19 cellular contexts compared by ENCODE assay signal in genomic region chr2:33058716-33059451, GRCh38.
DNase-seq lines count a peak whose midpoint lies in the region; ATAC-seq and TF ChIP-seq lines count a peak whose summit lies in the region.
"Had no signal": no experiment of that assay in that cellular context is flagged by ENCODE, and none has a peak within 500 bp of the region (broad histone marks: within the 10 kb centered on the region; RNA-seq: fewer than 3 reads in every experiment).

No MANE protein-coding gene starts in this region.

- H3K27ac ChIP-seq in gastroesophageal sphincter (peak overlapping the region; percentile 76 to 84 (median 80)), stomach (peak overlapping the region in 3 of 5 donors; percentile 23 to 70 (median 34))
- H3K27ac ChIP-seq: 22Rv1, C4-2B, SK-N-MC had no signal

- 38 to 56% methylated on average over 8 of the region's 8 CpGs for WGBS in gastroesophageal sphincter (ENCODE audit: low coverage in 1 of 2), 2 donors
- WGBS in stomach, 5 donors, result 84 to 93% (median 91%) methylated on average over 8 of the region's 8 CpGs

- H3K4me3 ChIP-seq in gastroesophageal sphincter (no peak overlapping the region), stomach (no peak overlapping the region)
- H3K4me3 ChIP-seq: SK-N-MC had no signal

- TF ChIP-seq POLR2A in gastroesophageal sphincter (IDR thresholded peaks at IDR 0.05) (no peak), stomach (IDR thresholded peaks at IDR 0.05) (no peak)

- no peaks in the 10 kb centered on the region for H3K9me3 ChIP-seq in gastroesophageal sphincter
- no peaks in the 10 kb centered on the region for H3K9me3 ChIP-seq in stomach

- no peaks in the 10 kb centered on the region for H3K27me3 ChIP-seq in gastroesophageal sphincter
- H3K27me3 ChIP-seq in stomach, result no peaks in the 10 kb centered on the region

- DNase-seq in NCI-H1092 treated with DMSO at 0.1 percent for 48 hours (lab: John Stamatoyannopoulos, UW) (peak; percentile 16), NCI-H1092 (lab: John Stamatoyannopoulos, UW) (no peak), NCI-H2227 (lab: John Stamatoyannopoulos, UW; ENCODE audit: unreplicated experiment) (peak; percentile 30), stomach (no peak), C1 segment of cervical spinal cord (lab: John Stamatoyannopoulos, UW) (no peak), T-helper 2 cell (no peak)
- DNase-seq: activated CD4-positive, alpha-beta T cell treated with anti-CD3 and anti-CD28 coated beads for 48 hours; activated naive CD4-positive, alpha-beta T cell; dermis blood vessel endothelial cell; head of caudate nucleus; mesendoderm; MM.1S; stimulated activated CD4-positive, alpha-beta T cell treated with anti-CD3 and anti-CD28 coated beads, Interleukin-4, amount 100 ng/mL, for 1 hour had no signal

- TF ChIP-seq EP300 in gastroesophageal sphincter (IDR thresholded peaks at IDR 0.05) (no peak), stomach (IDR thresholded peaks at IDR 0.05) (no peak)

- intact Hi-C loops in stomach (cut with DNase I; ENCODE audit: low total_unique reads), result no loop called here

- TF ChIP-seq CTCF in gastroesophageal sphincter (IDR thresholded peaks at IDR 0.05) (no peak), stomach (IDR thresholded peaks at IDR 0.05) (no peak)

- ATAC-seq in gastroesophageal sphincter (no peak), HG02870 (IDR thresholded peaks at IDR 0.05; ENCODE audit: unreplicated experiment) (no peak)
- ATAC-seq: HCT116 had no signal

- peaks cover 0 to 30% (median 14%) of the 10 kb centered on the region in 3 donors for H3K4me1 ChIP-seq in gastroesophageal sphincter
- H3K4me1 ChIP-seq in stomach, result peaks cover 0 to 3% (median 0%) of the 10 kb centered on the region in 4 donors

- H3K36me3 ChIP-seq in gastroesophageal sphincter (no peaks in the 10 kb centered on the region), stomach (no peaks in the 10 kb centered on the region)

Comparison
In these comparisons a context has a peak if more than half of its experiments do, and no peak if none do; other contexts are left out.
1. DNase-seq: peak in NCI-H1092 treated with DMSO at 0.1 percent for 48 hours (single experiment) and NCI-H2227 (single experiment); none in NCI-H1092 (single experiment), stomach (single experiment), C1 segment of cervical spinal cord (0 of 14) and T-helper 2 cell (0 of 5).